ENCODE assay signal across 8 cellular contexts in the genomic region with DNA sequence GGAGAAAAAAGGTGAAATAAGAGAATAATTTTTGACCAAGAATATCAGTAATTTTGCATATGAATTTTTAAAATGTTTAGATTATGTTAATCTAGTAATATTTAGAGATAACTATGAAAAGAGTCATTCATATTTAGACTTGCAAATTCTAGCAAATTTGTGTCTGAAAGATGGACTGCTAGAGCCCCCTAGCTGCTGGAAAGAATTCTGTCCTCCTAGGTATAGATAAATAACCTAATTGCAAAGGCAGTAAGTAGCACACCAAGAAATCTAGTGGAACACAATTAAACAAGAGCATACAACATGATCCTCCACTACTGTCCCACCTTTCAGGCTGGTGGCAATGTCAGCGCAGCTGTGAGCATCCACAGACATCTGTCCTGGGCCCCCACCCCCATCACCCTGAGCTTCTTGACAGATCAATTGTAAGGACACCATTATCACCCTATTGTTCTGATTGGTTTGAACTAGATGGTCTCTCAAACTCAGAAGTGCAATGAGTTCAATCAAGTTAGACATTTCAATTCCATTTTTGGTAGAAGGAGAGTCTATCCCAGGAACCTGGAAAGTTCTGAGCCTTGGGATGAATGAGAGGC. TPM values are rescaled to one million over a fixed set of nuclear protein-coding genes. Genes with fewer than 3 reads are reported as not detected.
DNase-seq lines count a peak whose midpoint lies in the region; FAIRE-seq and TF ChIP-seq lines count a peak whose summit lies in the region.

No MANE protein-coding gene starts in this region.

- no peak overlapping the region for H3K4me2 ChIP-seq in Loucy (ENCODE audit: low read depth, low read length, poor library complexity, severe bottlenecking)

- H3K27me3 ChIP-seq in Loucy (ENCODE audit: insufficient read depth, low read length, poor library complexity, severe bottlenecking) = no peaks in the 10 kb centered on the region
- peaks cover 0 to 13% (median 0%) of the 10 kb centered on the region in 7 donors for H3K27me3 ChIP-seq in spleen (replicated peaks in 1 of 7)

- no peak for TF ChIP-seq POLR2A in spleen (IDR thresholded peaks at IDR 0.05)

- 13 to 50% (median 37%) methylated on average over 1 of the region's 1 CpG for WGBS in spleen, 5 donors

- H4K20me1 ChIP-seq in Loucy (ENCODE audit: insufficient read depth, low read length, poor library complexity, severe bottlenecking) = no peaks in the 10 kb centered on the region

- TF ChIP-seq CTCF in Loucy (conservative IDR thresholded peaks at IDR 0.05; ENCODE audit: low read length) = peak; percentile 85
- TF ChIP-seq CTCF in spleen (IDR thresholded peaks at IDR 0.05 in 8 of 11, conservative IDR thresholded peaks at IDR 0.05 in 3 of 11) = peak in 7 of 11 experiments; percentile 30 to 55 (median 43)

- FAIRE-seq in GM19239 (lab: Jason Lieb, UNC) = no peak

- H3K4me3 ChIP-seq in Loucy (ENCODE audit: low read length, poor library complexity, severe bottlenecking) (no peak overlapping the region), spleen (no peak overlapping the region)

- H3K9me3 ChIP-seq in Loucy (ENCODE audit: insufficient read depth, low read depth, low read length) (no peaks in the 10 kb centered on the region), spleen (no peaks in the 10 kb centered on the region)

- H3K36me3 ChIP-seq in Loucy (ENCODE audit: insufficient read depth, low read length) = no peaks in the 10 kb centered on the region
- no peaks in the 10 kb centered on the region for H3K36me3 ChIP-seq in spleen

- no peaks in the 10 kb centered on the region for H3K9me2 ChIP-seq in Loucy (replicated peaks; ENCODE audit: low read depth, low read length)

- intact Hi-C loops in head of caudate nucleus (cut with DNase I) (loop anchor here (5.0 kb wide), 1 partner anchor 581 kb away; no protein-coding TSS in a partner anchor), spleen (cut with DNase I; ENCODE audit: low total_unique reads) (loop anchor here (10.0 kb wide), 2 partner anchors 493 to 583 kb away; no protein-coding TSS in a partner anchor)

- peak; percentile 9 to 12 for DNase-seq in NCI-H2081 (lab: John Stamatoyannopoulos, UW)
- no peak for DNase-seq in NCI-H2081 treated with DMSO at 0.1 percent for 48 hours (lab: John Stamatoyannopoulos, UW)
- DNase-seq in UCSD-AML1 (lab: John Stamatoyannopoulos, UW; ENCODE audit: unreplicated experiment) = peak; percentile 21
- DNase-seq in head of caudate nucleus = peak in 33 of 42 donors; percentile 11 to 81 (median 59)
- DNase-seq in spleen = no peak
- DNase-seq in GM19239 (ENCODE audit: insufficient read length, low spot score) = no peak
- no peak for DNase-seq in activated effector memory CD4-positive, alpha-beta T cell treated with anti-CD3 and anti-CD28 coated beads, Interleukin-2, amount 50 U/mL, for 16 hours

- H3K9ac ChIP-seq in Loucy (ENCODE audit: low read depth, low read length, poor library complexity, severe bottlenecking) = no peak overlapping the region

- no peaks in the 10 kb centered on the region for H3K79me2 ChIP-seq in Loucy (ENCODE audit: insufficient read depth, low read length)

- no peak overlapping the region for H3K27ac ChIP-seq in spleen

- H3F3A ChIP-seq in Loucy (ENCODE audit: low read depth) = no peaks in the 10 kb centered on the region

- H3K4me1 ChIP-seq in Loucy (ENCODE audit: insufficient read depth, low read length, poor library complexity, severe bottlenecking) = peaks cover 11% of the 10 kb centered on the region
- H3K4me1 ChIP-seq in spleen = no peaks in the 10 kb centered on the region

- no peak overlapping the region for H2AFZ ChIP-seq in Loucy (ENCODE audit: low read length)

RNA-seq across cellular contexts. Expression of gene GFRA1, which starts 15.0 kb away (rescaled TPM):
- total RNA-seq in spleen = 10 to 100 TPM in 1 of 7 donors, 1 to 10 TPM in 6; 3.7 to 36.5 (median 6.5) TPM
- 1 to 10 TPM in 1 of 3 donors, under 1 TPM in 2; 0.52 to 1.0 (median 0.99) TPM for polyA plus RNA-seq in spleen

RNA-seq across cellular contexts. Expression of gene CCDC172, which starts 36.2 kb away (rescaled TPM):
- not detected for total RNA-seq in spleen
- polyA plus RNA-seq in spleen = not detected

Comparison
In these comparisons a context has a peak if more than half of its experiments do, and no peak if none do; other contexts are left out.
1. DNase-seq: peak in NCI-H2081 (2 of 2), UCSD-AML1 (single experiment) and head of caudate nucleus (33 of 42); none in NCI-H2081 treated with DMSO at 0.1 percent for 48 hours (single experiment), spleen (single experiment), GM19239 (single experiment) and activated effector memory CD4-positive, alpha-beta T cell treated with anti-CD3 and anti-CD28 coated beads, Interleukin-2, amount 50 U/mL, for 16 hours (single experiment).